Comparison of ENCODE assay signal across 6 cellular contexts in genomic region chr10:50423448-50423847, GRCh38.
"Had no signal": no experiment of that assay in that cellular context is flagged by ENCODE, and none has a peak within 500 bp of the region (broad histone marks: within the 10 kb centered on the region; RNA-seq: fewer than 3 reads in every experiment).

No MANE protein-coding gene starts in this region.

- FAIRE-seq: G401.6, GM12878, GM12891, GM12892 had no signal

- ATAC-seq: GM12878 had no signal

- DNase-seq: GDM1, GF-D8 had no signal
